8 cellular contexts compared by ENCODE assay signal in genomic region chr3:50245831-50246516, GRCh38. TPM values are rescaled to one million over a fixed set of nuclear protein-coding genes. Genes with fewer than 3 reads are reported as not detected.
DNase-seq lines count a peak whose midpoint lies in the region; ATAC-seq and TF ChIP-seq lines count a peak whose summit lies in the region.

No MANE protein-coding gene starts in this region.

- CTCF ChIA-PET in CD8-positive, alpha-beta T cell (lab: Charles Lee): interaction anchor here (0.6 to 13.6 kb wide), 30 partner anchors 10 to 817 kb away, joined by 3 to 257 read pairs (median 4); partner anchors contain the start of genes GNAI2, GNAT1, HYAL3 and IFRD2

- no peaks in the 10 kb centered on the region for H3K27me3 ChIP-seq in CD8-positive, alpha-beta T cell (ENCODE audit: insufficient read depth, low read length)
- H3K27me3 ChIP-seq in Peyer's patch: no peaks in the 10 kb centered on the region

- H3K9me3 ChIP-seq in CD8-positive, alpha-beta T cell (ENCODE audit: low read length): no peaks in the 10 kb centered on the region
- H3K9me3 ChIP-seq in Peyer's patch: no peaks in the 10 kb centered on the region

- peaks cover 35% of the 10 kb centered on the region for H3K36me3 Mint-ChIP-seq in CD8-positive, alpha-beta T cell
- no peaks in the 10 kb centered on the region for H3K36me3 Mint-ChIP-seq in natural killer cell treated with Interleukin-12 subunit alpha and Interleukin-12 subunit beta and Interleukin-15 and Interleukin-18, amount 100 ng/mL, for 72 hours

- DNase-seq in CD8-positive, alpha-beta T cell: peak; percentile 90 to 99 (median 95)
- DNase-seq in HUDEP-2 (lab: John Stamatoyannopoulos, UW; ENCODE audit: unreplicated experiment in 76 of 76): peak in 73 of 76 experiments; percentile 17 to 92 (median 76)
- peak; percentile 94 to 97 (median 97) for DNase-seq in Peyer's patch
- peak; percentile 92 to 96 for DNase-seq in activated T-helper 1 cell treated with anti-CD3 and anti-CD28 coated beads, Interleukin-2, amount 50 U/mL, for 16 hours (ENCODE audit: low read depth in 1 of 2, low spot score in 1 of 2)
- DNase-seq in fibroblast of mammary gland (ENCODE audit: low read depth): peak; percentile 85
- DNase-seq in natural killer cell treated with Interleukin-12 subunit alpha and Interleukin-12 subunit beta and Interleukin-15 and Interleukin-18, amount 100 ng/mL, for 72 hours (ENCODE audit: low spot score): peak; percentile 92
- peak; percentile 86 to 97 (median 94) for DNase-seq in stimulated activated naive CD4-positive, alpha-beta T cell (lab: John Stamatoyannopoulos, UW)

- peak; percentile 80 for TF ChIP-seq CTCF in CD8-positive, alpha-beta T cell (IDR thresholded peaks at IDR 0.05)
- TF ChIP-seq CTCF in Peyer's patch (IDR thresholded peaks at IDR 0.05) (peak; percentile 97 to 99 (median 98)), fibroblast of mammary gland (conservative IDR thresholded peaks at IDR 0.05; ENCODE audit: control insufficient read depth, insufficient read depth, low read depth, low read length) (peak; percentile 91)

- H3K27me3 Mint-ChIP-seq in CD8-positive, alpha-beta T cell (ENCODE audit: low read depth): no peaks in the 10 kb centered on the region
- no peaks in the 10 kb centered on the region for H3K27me3 Mint-ChIP-seq in natural killer cell treated with Interleukin-12 subunit alpha and Interleukin-12 subunit beta and Interleukin-15 and Interleukin-18, amount 100 ng/mL, for 72 hours

- H3K27ac Mint-ChIP-seq in CD8-positive, alpha-beta T cell: peak overlapping the region; percentile 94
- H3K27ac Mint-ChIP-seq in natural killer cell treated with Interleukin-12 subunit alpha and Interleukin-12 subunit beta and Interleukin-15 and Interleukin-18, amount 100 ng/mL, for 72 hours: peak overlapping the region; percentile 97 to 99

- peak in 1 of 2 donors; percentile 37 for TF ChIP-seq POLR2A in Peyer's patch (IDR thresholded peaks at IDR 0.05)

- H3K36me3 ChIP-seq in CD8-positive, alpha-beta T cell (ENCODE audit: insufficient read depth, low read length): peaks cover 3% of the 10 kb centered on the region
- no peaks in the 10 kb centered on the region for H3K36me3 ChIP-seq in Peyer's patch

- POLR2A ChIA-PET in CD8-positive, alpha-beta T cell (lab: Charles Lee): interaction anchor here (1.1 to 1.9 kb wide), 10 partner anchors 9 to 53 kb away, joined by 3 to 26 read pairs (median 6); partner anchors contain the start of genes GNAI2, HYAL3, IFRD2 and NAA80

- H3K4me1 Mint-ChIP-seq in CD8-positive, alpha-beta T cell (ENCODE audit: low read depth): peaks cover 76% of the 10 kb centered on the region
- peaks cover 61 to 73% of the 10 kb centered on the region in 2 donors for H3K4me1 Mint-ChIP-seq in natural killer cell treated with Interleukin-12 subunit alpha and Interleukin-12 subunit beta and Interleukin-15 and Interleukin-18, amount 100 ng/mL, for 72 hours (ENCODE audit: low read depth in 2 of 2)

- peak overlapping the region; percentile 75 for H3K4me3 Mint-ChIP-seq in CD8-positive, alpha-beta T cell
- peak overlapping the region; percentile 66 for H3K4me3 Mint-ChIP-seq in natural killer cell treated with Interleukin-12 subunit alpha and Interleukin-12 subunit beta and Interleukin-15 and Interleukin-18, amount 100 ng/mL, for 72 hours

- peak; percentile 81 for ATAC-seq in CD8-positive, alpha-beta T cell
- ATAC-seq in GM19463 (IDR thresholded peaks at IDR 0.05; ENCODE audit: unreplicated experiment): peak; percentile 64
- peak; percentile 88 for ATAC-seq in natural killer cell treated with Interleukin-12 subunit alpha and Interleukin-12 subunit beta and Interleukin-15 and Interleukin-18, amount 100 ng/mL, for 72 hours

- intact Hi-C loops in CD8-positive, alpha-beta T cell (cut with DNase I, micrococcal nuclease): loop anchor here (1.0 kb wide), 6 partner anchors 8 to 52 kb away; partner anchors contain the start of gene IFRD2 (in 1 of the 2)

- H3K4me3 ChIP-seq in CD8-positive, alpha-beta T cell (ENCODE audit: low read depth, low read length): peak overlapping the region; percentile 55
- H3K4me3 ChIP-seq in Peyer's patch: peak overlapping the region; percentile 34 to 61 (median 44)
- H3K4me3 ChIP-seq in fibroblast of mammary gland (ENCODE audit: control insufficient read depth, low read depth, low read length): peak overlapping the region; percentile 32

- H3K9me3 Mint-ChIP-seq in CD8-positive, alpha-beta T cell: no peaks in the 10 kb centered on the region
- no peaks in the 10 kb centered on the region for H3K9me3 Mint-ChIP-seq in natural killer cell treated with Interleukin-12 subunit alpha and Interleukin-12 subunit beta and Interleukin-15 and Interleukin-18, amount 100 ng/mL, for 72 hours

- peaks cover 87% of the 10 kb centered on the region for H3K4me1 ChIP-seq in CD8-positive, alpha-beta T cell (ENCODE audit: insufficient read depth, low read length)
- H3K4me1 ChIP-seq in Peyer's patch: peaks cover 3 to 88% (median 64%) of the 10 kb centered on the region in 4 donors

- peak overlapping the region; percentile 32 for H3K27ac ChIP-seq in CD8-positive, alpha-beta T cell (ENCODE audit: low read depth, low read length)
- peak overlapping the region; percentile 73 to 86 (median 76) for H3K27ac ChIP-seq in Peyer's patch

RNA-seq across cellular contexts. Expression of gene GNAI2, which starts 10.0 kb away (rescaled TPM):
- 100 to 1,000 TPM; 185 to 192 TPM for total RNA-seq in CD8-positive, alpha-beta T cell
- total RNA-seq in Peyer's patch: 100 to 1,000 TPM in 2 of 4 donors, 10 to 100 TPM in 2; 71.8 to 178 (median 98.4) TPM
- total RNA-seq in natural killer cell treated with Interleukin-12 subunit alpha and Interleukin-12 subunit beta and Interleukin-15 and Interleukin-18, amount 100 ng/mL, for 72 hours: 100 to 1,000 TPM; 331 to 413 TPM

RNA-seq across cellular contexts. Expression of gene SEMA3B, which starts 23.0 kb away (rescaled TPM):
- total RNA-seq in CD8-positive, alpha-beta T cell: 1 to 10 TPM; 1.4 to 1.6 TPM
- total RNA-seq in Peyer's patch: 100 to 1,000 TPM in 3 of 4 donors, 10 to 100 TPM in 1; 56.1 to 367 (median 267) TPM
- 1 to 10 TPM in 1 of 2 donors, under 1 TPM in 1; 0.89 to 1.2 TPM for total RNA-seq in natural killer cell treated with Interleukin-12 subunit alpha and Interleukin-12 subunit beta and Interleukin-15 and Interleukin-18, amount 100 ng/mL, for 72 hours

RNA-seq across cellular contexts. Expression of gene LSMEM2, which starts 32.9 kb away (rescaled TPM):
- total RNA-seq in CD8-positive, alpha-beta T cell: not detected
- total RNA-seq in Peyer's patch: not detected
- not detected for total RNA-seq in natural killer cell treated with Interleukin-12 subunit alpha and Interleukin-12 subunit beta and Interleukin-15 and Interleukin-18, amount 100 ng/mL, for 72 hours

RNA-seq across cellular contexts. Expression of gene SLC38A3, which starts 40.9 kb away (rescaled TPM):
- 1 to 10 TPM; 4.8 to 7.2 TPM for total RNA-seq in CD8-positive, alpha-beta T cell
- 1 to 10 TPM in 1 of 4 donors, not detected in 3; 1.3 TPM for total RNA-seq in Peyer's patch
- total RNA-seq in natural killer cell treated with Interleukin-12 subunit alpha and Interleukin-12 subunit beta and Interleukin-15 and Interleukin-18, amount 100 ng/mL, for 72 hours: not detected

RNA-seq across cellular contexts. Expression of gene IFRD2, which starts 46.3 kb away (rescaled TPM):
- total RNA-seq in CD8-positive, alpha-beta T cell: 10 to 100 TPM; 42.4 to 42.9 TPM
- 100 to 1,000 TPM in 3 of 4 donors, 10 to 100 TPM in 1; 75.5 to 205 (median 140) TPM for total RNA-seq in Peyer's patch
- total RNA-seq in natural killer cell treated with Interleukin-12 subunit alpha and Interleukin-12 subunit beta and Interleukin-15 and Interleukin-18, amount 100 ng/mL, for 72 hours: 100 to 1,000 TPM in 1 of 2 donors, 10 to 100 TPM in 1; 84.2 to 225 TPM

Comparison
In these comparisons a context has a peak if more than half of its experiments do, and no peak if none do; other contexts are left out.
1. Peak in every context shown above with its lines: DNase-seq, ATAC-seq, H3K4me3 ChIP-seq and H3K27ac ChIP-seq.
2. RNA of gene SEMA3B, which starts 23.0 kb away (total RNA-seq): 56.1 to 367 TPM in Peyer's patch; 1.4 to 1.6 TPM in CD8-positive, alpha-beta T cell and 0.89 to 1.2 TPM in natural killer cell treated with Interleukin-12 subunit alpha and Interleukin-12 subunit beta and Interleukin-15 and Interleukin-18, amount 100 ng/mL, for 72 hours; every median in the first group is over 10 times any median in the second.